In the genomic region with DNA sequence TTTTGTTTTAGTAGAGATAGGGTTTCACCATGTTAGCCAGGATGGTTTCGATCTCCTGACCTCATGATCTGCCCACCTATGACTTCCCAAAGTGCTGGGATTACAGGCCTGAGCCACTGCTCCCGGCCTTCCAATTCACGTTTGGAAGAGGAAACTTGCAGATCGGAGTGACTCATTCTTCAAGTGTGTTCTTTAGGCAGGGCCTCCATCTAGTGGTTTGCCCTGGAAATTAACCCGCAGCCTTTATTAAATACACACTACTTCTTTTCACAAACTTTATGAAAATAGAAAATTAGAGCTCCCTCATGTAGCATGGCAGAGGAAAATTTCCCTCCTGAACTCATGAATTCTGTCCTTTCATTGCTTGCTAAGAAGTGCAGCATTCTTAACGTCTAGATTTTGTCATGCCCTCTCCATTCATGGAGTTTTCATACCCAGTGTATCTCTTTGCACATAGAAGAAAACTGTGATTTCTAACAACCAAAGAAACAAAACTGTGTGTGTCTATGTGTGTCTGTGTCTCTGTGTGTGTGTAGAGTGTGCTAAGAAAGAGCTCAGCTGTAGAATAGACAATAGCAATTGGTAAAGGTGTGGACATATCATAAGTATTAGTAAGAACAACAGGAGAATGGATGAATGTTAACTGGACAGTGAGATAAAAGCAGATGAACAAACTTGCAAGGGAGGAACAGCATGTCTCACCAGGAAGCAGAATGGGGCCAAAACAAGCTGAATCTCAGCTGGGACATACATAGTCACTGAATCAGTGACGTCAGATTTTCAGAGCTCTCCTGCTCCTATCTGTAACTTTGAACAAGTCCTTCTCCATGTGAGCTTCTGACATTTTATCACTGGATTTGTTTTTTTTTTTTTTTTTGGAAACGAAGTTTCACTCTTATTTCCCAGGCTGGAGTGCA, we compare ENCODE assay signal across 8 cellular contexts.
DNase-seq lines count a peak whose midpoint lies in the region; ATAC-seq and TF ChIP-seq lines count a peak whose summit lies in the region.

No MANE protein-coding gene starts in this region.

- H2BK20ac ChIP-seq in H9 (ENCODE audit: low read depth, low read length, poor library complexity, severe bottlenecking), result no peak overlapping the region

- no peak overlapping the region for H2BK15ac ChIP-seq in H9 (ENCODE audit: low read depth, low read length)

- peaks cover 0 to 1% of the 10 kb centered on the region in 2 experiments; a peak in 2 of 4 replicates for H3K4me1 Mint-ChIP-seq in H9

- H3K4ac ChIP-seq in H9 (ENCODE audit: low read depth, low read length), result no peak overlapping the region

- H4K5ac ChIP-seq in H9 (ENCODE audit: insufficient read length, low read depth, low read length), result no peak overlapping the region

- H3K27me3 ChIP-seq in H9 (ENCODE audit: insufficient read depth, low read length), result no peaks in the 10 kb centered on the region
- H3K27me3 ChIP-seq in neuron (ENCODE audit: insufficient read depth, low read length), result no peaks in the 10 kb centered on the region

- H3K56ac ChIP-seq in H9 (ENCODE audit: insufficient read length, low read depth, low read length), result no peak overlapping the region

- H3K27ac ChIP-seq in H9 (ENCODE audit: insufficient read length, low read depth, low read length), result no peak overlapping the region

- TF ChIP-seq CTCF in H9 (conservative IDR thresholded peaks at IDR 0.05) (peak; percentile 90), fibroblast of mammary gland (conservative IDR thresholded peaks at IDR 0.05; ENCODE audit: control insufficient read depth, insufficient read depth, low read depth, low read length) (peak; percentile 87), omental fat pad (IDR thresholded peaks at IDR 0.05) (peak in 1 of 3 donors; percentile 26)

- no peak overlapping the region for H2AK5ac ChIP-seq in H9 (ENCODE audit: insufficient read length, low read length)

- H3K79me1 ChIP-seq in H9 (ENCODE audit: insufficient read depth, low read depth, low read length, poor library complexity, severe bottlenecking), result no peaks in the 10 kb centered on the region

- no peaks in the 10 kb centered on the region for H3K27me3 Mint-ChIP-seq in H9 (ENCODE audit: low read depth)

- H3K9ac ChIP-seq in H9 (ENCODE audit: extremely low read depth, insufficient read length, low read length), result no peak overlapping the region

- H3K4me3 ChIP-seq in fibroblast of mammary gland (ENCODE audit: control insufficient read depth, low read depth, low read length) (no peak overlapping the region), neuron (ENCODE audit: low read length) (no peak overlapping the region)

- H3K18ac ChIP-seq in H9 (ENCODE audit: insufficient read length, low read depth, low read length), result no peak overlapping the region

- H3K79me2 ChIP-seq in H9 (ENCODE audit: insufficient read depth, low read length), result no peaks in the 10 kb centered on the region

- no peak overlapping the region for H4K91ac ChIP-seq in H9 (ENCODE audit: insufficient read length, low read depth, low read length)

- no peak overlapping the region for H3K23ac ChIP-seq in H9 (ENCODE audit: insufficient read length, low read depth, low read length)

- H4K8ac ChIP-seq in H9 (replicated peaks; ENCODE audit: insufficient read length, low read depth, low read length), result no peak overlapping the region

- H3K36me3 Mint-ChIP-seq in H9 (ENCODE audit: insufficient read depth in 1 of 3, low read depth in 3 of 3), result peaks cover 2 to 18% (median 5%) of the 10 kb centered on the region in 3 experiments; a peak in 6 of 7 replicates

- H3K23me2 ChIP-seq in H9 (ENCODE audit: insufficient read length, low read depth, low read length, poor library complexity, severe bottlenecking), result no peaks in the 10 kb centered on the region

- H3K4me1 ChIP-seq in H9 (ENCODE audit: insufficient read depth, low read length) (no peaks in the 10 kb centered on the region), neuron (ENCODE audit: insufficient read depth, low read length) (no peaks in the 10 kb centered on the region)

- peaks cover 9% of the 10 kb centered on the region for H3K9me3 ChIP-seq in H9 (ENCODE audit: control insufficient read depth, low read depth, low read length)
- H3K9me3 ChIP-seq in neuron (ENCODE audit: low read length), result no peaks in the 10 kb centered on the region

- peak overlapping the region; percentile 23 for H2BK120ac ChIP-seq in H9 (ENCODE audit: low read depth, low read length, poor library complexity, severe bottlenecking)

- peaks cover 20 to 21% of the 10 kb centered on the region in 2 experiments for H3K9me3 Mint-ChIP-seq in H9

- H2AFZ ChIP-seq in H9 (ENCODE audit: low read length), result no peak overlapping the region
- H2AFZ ChIP-seq in neuron (ENCODE audit: low read depth, low read length), result peak overlapping the region; percentile 68

- peak overlapping the region in 1 of 3 experiments; percentile 34; a peak in 1 of 7 replicates for H3K27ac Mint-ChIP-seq in H9

- WGBS in H9 (ENCODE audit: extremely low coverage, insufficient read length, low lambda C conversion rate), result no CpG with 5 or more reads among the region's 8 CpGs

- peak; percentile 5 to 20 for DNase-seq in SHP77 (lab: John Stamatoyannopoulos, UW)
- no peak for DNase-seq in SHP77 treated with DMSO at 0.1 percent for 48 hours (lab: John Stamatoyannopoulos, UW)
- DNase-seq in H9, result peak; percentile 41
- DNase-seq in NCI-H1048 (lab: John Stamatoyannopoulos, UW), result peak; percentile 5
- DNase-seq in SW 1271 (lab: John Stamatoyannopoulos, UW), result peak; percentile 30 to 56
- peak; percentile 87 for DNase-seq in fibroblast of mammary gland (ENCODE audit: low read depth)
- DNase-seq in omental fat pad (ENCODE audit: low spot score), result no peak

- no peak for ATAC-seq in omental fat pad (ENCODE audit: low FRiP score)

- no peaks in the 10 kb centered on the region for H3K36me3 ChIP-seq in neuron (ENCODE audit: insufficient read depth, low read length)

- H3K4me2 ChIP-seq in H9 (ENCODE audit: insufficient read depth, insufficient read length, low read length), result no peak overlapping the region

- H3T11ph ChIP-seq in H9 (ENCODE audit: low read length), result no peak overlapping the region

- no peaks in the 10 kb centered on the region for H4K20me1 ChIP-seq in H9 (ENCODE audit: control insufficient read depth, insufficient read depth, insufficient read length)

- H3K14ac ChIP-seq in H9 (ENCODE audit: insufficient read depth, low read length), result no peak overlapping the region

- no peak overlapping the region for H2BK5ac ChIP-seq in H9 (ENCODE audit: insufficient read length, low read length)

- no peak overlapping the region for H2BK12ac ChIP-seq in H9 (ENCODE audit: insufficient read length, low read depth, low read length)

- H3K4me3 Mint-ChIP-seq in H9, result no peak overlapping the region

Comparison
In these comparisons a context has a peak if more than half of its experiments do, and no peak if none do; other contexts are left out.
1. DNase-seq: peak in SHP77 (2 of 2), H9 (single experiment), NCI-H1048 (single experiment), SW 1271 (2 of 2) and fibroblast of mammary gland (single experiment); none in SHP77 treated with DMSO at 0.1 percent for 48 hours (single experiment) and omental fat pad (single experiment).